ENCODE assay signal across 11 cellular contexts in the genomic region with DNA sequence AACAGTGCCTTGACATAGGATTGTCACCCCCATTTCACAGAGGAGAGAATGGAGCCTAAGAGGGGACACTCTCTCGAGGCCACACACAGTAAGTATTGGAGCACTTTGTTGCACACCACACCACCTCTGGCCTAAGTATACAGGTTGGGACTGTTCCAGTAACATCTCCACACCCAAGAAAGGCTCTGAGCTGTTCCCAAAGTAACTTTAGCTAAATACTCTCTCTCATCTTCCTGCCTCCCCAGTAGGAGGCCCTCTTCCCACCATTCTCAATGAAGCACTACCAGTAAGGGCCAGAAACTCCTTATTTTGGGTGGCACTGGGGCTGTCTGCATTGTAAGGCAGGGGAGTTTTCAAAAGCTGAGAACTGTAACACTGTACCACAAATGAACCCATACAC.
"Had no signal": no experiment of that assay in that cellular context is flagged by ENCODE, and none has a peak within 500 bp of the region (broad histone marks: within the 10 kb centered on the region; RNA-seq: fewer than 3 reads in every experiment).

No MANE protein-coding gene starts in this region.

- DNase-seq: activated CD4-positive, alpha-beta T cell treated with anti-CD3 and anti-CD28 coated beads for 4 hours; activated CD8-positive, alpha-beta memory T cell treated with anti-CD3 and anti-CD28 coated beads, Interleukin-2, amount 50 U/mL, for 4 hours; activated CD8-positive, alpha-beta T cell treated with anti-CD3 and anti-CD28 coated beads for 36 hours; activated naive CD8-positive, alpha-beta T cell treated with anti-CD3 and anti-CD28 coated beads, Interleukin-2, amount 10 ng/mL, durations not matched to agents 7 days and 5 days; activated T-cell treated with anti-CD3 and anti-CD28 coated beads, Interleukin-2, amount 50 U/mL, for 72 hours; cortex of kidney; effector CD8-positive, alpha-beta T cell; stimulated activated CD4-positive, alpha-beta T cell treated with anti-CD3 and anti-CD28 coated beads, Interleukin-15, amount 100 ng/mL, for 24 hours; stimulated activated CD4-positive, alpha-beta T cell treated with anti-CD3 and anti-CD28 coated beads, Interleukin-4, amount 100 ng/mL, for 24 hours had no signal

- H3K27ac ChIP-seq: VCaP had no signal

- H3K27me3 Mint-ChIP-seq: activated CD8-positive, alpha-beta T cell treated with anti-CD3 and anti-CD28 coated beads for 36 hours; activated naive CD8-positive, alpha-beta T cell treated with anti-CD3 and anti-CD28 coated beads, Interleukin-2, amount 10 ng/mL, durations not matched to agents 7 days and 5 days; stimulated activated naive CD8-positive, alpha-beta T cell treated with anti-CD3 and anti-CD28 coated beads, Interleukin-15, Interleukin-2, amounts not matched to agents 100 ng/mL and 50 ng/mL, for 24 hours had no signal

- H3K36me3 Mint-ChIP-seq: activated naive CD8-positive, alpha-beta T cell treated with anti-CD3 and anti-CD28 coated beads, Interleukin-2, amount 10 ng/mL, durations not matched to agents 7 days and 5 days had no signal

- ATAC-seq: activated CD8-positive, alpha-beta T cell treated with anti-CD3 and anti-CD28 coated beads for 36 hours; activated T-cell treated with anti-CD3 and anti-CD28 coated beads, Interleukin-2, amount 50 U/mL, for 72 hours had no signal

- H3K4me1 Mint-ChIP-seq: activated naive CD8-positive, alpha-beta T cell treated with anti-CD3 and anti-CD28 coated beads, Interleukin-2, amount 10 ng/mL, durations not matched to agents 7 days and 5 days had no signal

- H3K4me3 Mint-ChIP-seq: activated CD8-positive, alpha-beta T cell treated with anti-CD3 and anti-CD28 coated beads for 36 hours; activated naive CD8-positive, alpha-beta T cell treated with anti-CD3 and anti-CD28 coated beads, Interleukin-2, amount 10 ng/mL, durations not matched to agents 7 days and 5 days; activated T-cell treated with anti-CD3 and anti-CD28 coated beads, Interleukin-2, amount 50 U/mL, for 72 hours; stimulated activated naive CD8-positive, alpha-beta T cell treated with anti-CD3 and anti-CD28 coated beads, Interleukin-15, Interleukin-2, amounts not matched to agents 100 ng/mL and 50 ng/mL, for 24 hours had no signal

- H3K27ac Mint-ChIP-seq: activated CD8-positive, alpha-beta T cell treated with anti-CD3 and anti-CD28 coated beads for 36 hours; activated naive CD8-positive, alpha-beta T cell treated with anti-CD3 and anti-CD28 coated beads, Interleukin-2, amount 10 ng/mL, durations not matched to agents 7 days and 5 days; activated T-cell treated with anti-CD3 and anti-CD28 coated beads, Interleukin-2, amount 50 U/mL, for 72 hours; stimulated activated naive CD8-positive, alpha-beta T cell treated with anti-CD3 and anti-CD28 coated beads, Interleukin-15, Interleukin-2, amounts not matched to agents 100 ng/mL and 50 ng/mL, for 24 hours had no signal

- H3K9me3 Mint-ChIP-seq: activated CD8-positive, alpha-beta T cell treated with anti-CD3 and anti-CD28 coated beads for 36 hours; activated naive CD8-positive, alpha-beta T cell treated with anti-CD3 and anti-CD28 coated beads, Interleukin-2, amount 10 ng/mL, durations not matched to agents 7 days and 5 days; stimulated activated naive CD8-positive, alpha-beta T cell treated with anti-CD3 and anti-CD28 coated beads, Interleukin-15, Interleukin-2, amounts not matched to agents 100 ng/mL and 50 ng/mL, for 24 hours had no signal
